1 cellular context compared by ENCODE assay signal in genomic region chr20:38472513-38473352, GRCh38.
TF ChIP-seq lines count a peak whose summit lies in the region.

Gene RALGAPB (plus strand): TSS chr20:38472843. CDS start chr20:38488433, 15,590 bp downstream.

TF ChIP-seq in HepG2, 621 proteins besides CTCF, POLR2A, EP300 and RAD21 (continued from another document and continues in another):
- TF ChIP-seq ONECUT2 (CRISPR knock-in tag; IDR thresholded peaks at IDR 0.05): peak; percentile 33; the same call in 1 of the 2 replicates
- TF ChIP-seq KAT8 (CRISPR knock-in tag; IDR thresholded peaks at IDR 0.05): peak; percentile 97
- no peak for TF ChIP-seq PRPF4 (IDR thresholded peaks at IDR 0.05; ENCODE audit: low read depth, low read length, poor library complexity, severe bottlenecking)
- TF ChIP-seq CENPT (CRISPR knock-in tag; IDR thresholded peaks at IDR 0.05; ENCODE audit: low read depth): peak; percentile 17; the same call in 1 of the 2 replicates
- TF ChIP-seq KDM6A (CRISPR knock-in tag; IDR thresholded peaks at IDR 0.05; ENCODE audit: low read depth): no peak
- TF ChIP-seq SP140L (CRISPR knock-in tag; IDR thresholded peaks at IDR 0.05; ENCODE audit: borderline replicate concordance): peak; percentile 92; the same call in 1 of the 2 replicates
- no peak for TF ChIP-seq ATRX (CRISPR knock-in tag; IDR thresholded peaks at IDR 0.05; ENCODE audit: borderline replicate concordance)
- TF ChIP-seq TEAD3 (CRISPR knock-in tag; optimal IDR thresholded peaks at IDR 0.05; ENCODE audit: borderline replicate concordance): peak; percentile 98
- peak; percentile 73; the same call in 1 of the 2 replicates for TF ChIP-seq MAZ (IDR thresholded peaks at IDR 0.05; ENCODE audit: borderline replicate concordance, low read depth, low read length)
- TF ChIP-seq MAZ (CRISPR knock-in tag; IDR thresholded peaks at IDR 0.05; ENCODE audit: low read depth): peak; percentile 99
- no peak for TF ChIP-seq FOXM1 (CRISPR knock-in tag; IDR thresholded peaks at IDR 0.05)
- TF ChIP-seq ZNF180 (CRISPR knock-in tag; IDR thresholded peaks at IDR 0.05; ENCODE audit: borderline replicate concordance, low read depth): 0 out of 2 replicates have a peak, but pooled peaks have one; percentile 8
- no peak for TF ChIP-seq CENPX (CRISPR knock-in tag; IDR thresholded peaks at IDR 0.05)
- peak; percentile 88; the same call in 1 of the 2 replicates for TF ChIP-seq ETV6 (CRISPR knock-in tag; conservative IDR thresholded peaks at IDR 0.05)
- TF ChIP-seq IRF9 (CRISPR knock-in tag; IDR thresholded peaks at IDR 0.05; ENCODE audit: borderline replicate concordance): peak; percentile 89; the same call in 1 of the 2 replicates
- TF ChIP-seq ZBTB7A (CRISPR knock-in tag; IDR thresholded peaks at IDR 0.05): no peak
- TF ChIP-seq ZNF83 (CRISPR knock-in tag; IDR thresholded peaks at IDR 0.05; ENCODE audit: borderline replicate concordance): no peak
- TF ChIP-seq, protein P1, sequence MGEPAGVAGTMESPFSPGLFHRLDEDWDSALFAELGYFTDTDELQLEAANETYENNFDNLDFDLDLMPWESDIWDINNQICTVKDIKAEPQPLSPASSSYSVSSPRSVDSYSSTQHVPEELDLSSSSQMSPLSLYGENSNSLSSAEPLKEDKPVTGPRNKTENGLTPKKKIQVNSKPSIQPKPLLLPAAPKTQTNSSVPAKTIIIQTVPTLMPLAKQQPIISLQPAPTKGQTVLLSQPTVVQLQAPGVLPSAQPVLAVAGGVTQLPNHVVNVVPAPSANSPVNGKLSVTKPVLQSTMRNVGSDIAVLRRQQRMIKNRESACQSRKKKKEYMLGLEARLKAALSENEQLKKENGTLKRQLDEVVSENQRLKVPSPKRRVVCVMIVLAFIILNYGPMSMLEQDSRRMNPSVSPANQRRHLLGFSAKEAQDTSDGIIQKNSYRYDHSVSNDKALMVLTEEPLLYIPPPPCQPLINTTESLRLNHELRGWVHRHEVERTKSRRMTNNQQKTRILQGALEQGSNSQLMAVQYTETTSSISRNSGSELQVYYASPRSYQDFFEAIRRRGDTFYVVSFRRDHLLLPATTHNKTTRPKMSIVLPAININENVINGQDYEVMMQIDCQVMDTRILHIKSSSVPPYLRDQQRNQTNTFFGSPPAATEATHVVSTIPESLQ (CRISPR knock-in tag; conservative IDR thresholded peaks at IDR 0.05): 0 out of 2 replicates have a peak, but pooled peaks have one; percentile 36
- peak; percentile 78; the same call in 1 of the 2 replicates for TF ChIP-seq ELF4 (CRISPR knock-in tag; IDR thresholded peaks at IDR 0.05; ENCODE audit: borderline replicate concordance)
- TF ChIP-seq PRMT3 (CRISPR knock-in tag; IDR thresholded peaks at IDR 0.05; ENCODE audit: borderline replicate concordance, low read depth): no peak
- TF ChIP-seq ZNF569 (CRISPR knock-in tag; IDR thresholded peaks at IDR 0.05; ENCODE audit: borderline replicate concordance): no peak
- peak; percentile 91 for TF ChIP-seq PHF20 (CRISPR knock-in tag; IDR thresholded peaks at IDR 0.05)
- no peak for TF ChIP-seq HNF4G (IDR thresholded peaks at IDR 0.05; ENCODE audit: borderline replicate concordance, low read depth, low read length)
- peak; percentile 31; the same call in 1 of the 2 replicates for TF ChIP-seq HNF4G (CRISPR knock-in tag; IDR thresholded peaks at IDR 0.05; ENCODE audit: borderline replicate concordance, low read depth)
- no peak for TF ChIP-seq TEAD2 (CRISPR knock-in tag; IDR thresholded peaks at IDR 0.05)
- TF ChIP-seq ZNF274 (CRISPR knock-in tag; IDR thresholded peaks at IDR 0.05): 0 out of 2 replicates have a peak, but pooled peaks have one; percentile 51
- TF ChIP-seq ZFP62 (CRISPR knock-in tag; IDR thresholded peaks at IDR 0.05): no peak
- TF ChIP-seq, protein P2, sequence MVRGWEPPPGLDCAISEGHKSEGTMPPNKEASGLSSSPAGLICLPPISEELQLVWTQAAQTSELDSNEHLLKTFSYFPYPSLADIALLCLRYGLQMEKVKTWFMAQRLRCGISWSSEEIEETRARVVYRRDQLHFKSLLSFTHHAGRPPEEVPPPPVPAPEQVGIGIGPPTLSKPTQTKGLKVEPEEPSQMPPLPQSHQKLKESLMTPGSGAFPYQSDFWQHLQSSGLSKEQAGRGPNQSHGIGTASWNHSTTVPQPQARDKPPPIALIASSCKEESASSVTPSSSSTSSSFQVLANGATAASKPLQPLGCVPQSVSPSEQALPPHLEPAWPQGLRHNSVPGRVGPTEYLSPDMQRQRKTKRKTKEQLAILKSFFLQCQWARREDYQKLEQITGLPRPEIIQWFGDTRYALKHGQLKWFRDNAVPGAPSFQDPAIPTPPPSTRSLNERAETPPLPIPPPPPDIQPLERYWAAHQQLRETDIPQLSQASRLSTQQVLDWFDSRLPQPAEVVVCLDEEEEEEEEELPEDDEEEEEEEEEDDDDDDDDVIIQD (CRISPR knock-in tag; IDR thresholded peaks at IDR 0.05; ENCODE audit: low read depth): peak; percentile 65
- TF ChIP-seq DNMT3B (CRISPR knock-in tag; conservative IDR thresholded peaks at IDR 0.05): no peak
- peak; percentile 68 for TF ChIP-seq STAG1 (CRISPR knock-in tag; IDR thresholded peaks at IDR 0.05)
- TF ChIP-seq ZNF629 (CRISPR knock-in tag; conservative IDR thresholded peaks at IDR 0.05): peak; percentile 48; the same call in 1 of the 2 replicates
- TF ChIP-seq IRX3 (CRISPR knock-in tag; IDR thresholded peaks at IDR 0.05; ENCODE audit: borderline replicate concordance, low read depth): no peak
- no peak for TF ChIP-seq U2AF2 (IDR thresholded peaks at IDR 0.05; ENCODE audit: low read depth, low read length)
- peak; percentile 42; the same call in 1 of the 2 replicates for TF ChIP-seq SIN3A (IDR thresholded peaks at IDR 0.05; ENCODE audit: borderline replicate concordance, low read depth, low read length)
- TF ChIP-seq, protein P3, sequence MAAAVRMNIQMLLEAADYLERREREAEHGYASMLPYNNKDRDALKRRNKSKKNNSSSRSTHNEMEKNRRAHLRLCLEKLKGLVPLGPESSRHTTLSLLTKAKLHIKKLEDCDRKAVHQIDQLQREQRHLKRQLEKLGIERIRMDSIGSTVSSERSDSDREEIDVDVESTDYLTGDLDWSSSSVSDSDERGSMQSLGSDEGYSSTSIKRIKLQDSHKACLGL (CRISPR knock-in tag; IDR thresholded peaks at IDR 0.05): no peak; the same call in 1 of the 2 replicates
- no peak for TF ChIP-seq SCMH1 (CRISPR knock-in tag; IDR thresholded peaks at IDR 0.05; ENCODE audit: borderline replicate concordance)
- no peak for TF ChIP-seq SOX13 (IDR thresholded peaks at IDR 0.05)
- peak in 1 of 2 experiments; percentile 25; a peak in 2 of 4 replicates for TF ChIP-seq SOX13 (CRISPR knock-in tag; conservative IDR thresholded peaks at IDR 0.05 in 1 of 2, IDR thresholded peaks at IDR 0.05 in 1 of 2)
- TF ChIP-seq SMARCE1 (IDR thresholded peaks at IDR 0.05; ENCODE audit: borderline replicate concordance): no peak
- TF ChIP-seq ZBTB7B (CRISPR knock-in tag; IDR thresholded peaks at IDR 0.05): no peak
- TF ChIP-seq TIGD3 (CRISPR knock-in tag; IDR thresholded peaks at IDR 0.05; ENCODE audit: borderline replicate concordance): no peak
- TF ChIP-seq JUN (CRISPR knock-in tag; IDR thresholded peaks at IDR 0.05): no peak
- TF ChIP-seq ZNF550 (CRISPR knock-in tag; IDR thresholded peaks at IDR 0.05; ENCODE audit: borderline replicate concordance): no peak
- no peak; the same call in 1 of the 2 replicates for TF ChIP-seq ZNF761 (CRISPR knock-in tag; conservative IDR thresholded peaks at IDR 0.05)
- TF ChIP-seq DNMT1 (CRISPR knock-in tag; IDR thresholded peaks at IDR 0.05): no peak
- no peak for TF ChIP-seq MIER2 (CRISPR knock-in tag; IDR thresholded peaks at IDR 0.05)
- no peak for TF ChIP-seq MATR3 (CRISPR knock-in tag; IDR thresholded peaks at IDR 0.05)
- TF ChIP-seq PPARG (CRISPR knock-in tag; conservative IDR thresholded peaks at IDR 0.05): peak; percentile 55
- TF ChIP-seq SALL2 (CRISPR knock-in tag; IDR thresholded peaks at IDR 0.05): peak; percentile 99
- no peak; the same call in 1 of the 2 replicates for TF ChIP-seq ZNF790 (CRISPR knock-in tag; IDR thresholded peaks at IDR 0.05; ENCODE audit: borderline replicate concordance)
- TF ChIP-seq, protein P4, sequence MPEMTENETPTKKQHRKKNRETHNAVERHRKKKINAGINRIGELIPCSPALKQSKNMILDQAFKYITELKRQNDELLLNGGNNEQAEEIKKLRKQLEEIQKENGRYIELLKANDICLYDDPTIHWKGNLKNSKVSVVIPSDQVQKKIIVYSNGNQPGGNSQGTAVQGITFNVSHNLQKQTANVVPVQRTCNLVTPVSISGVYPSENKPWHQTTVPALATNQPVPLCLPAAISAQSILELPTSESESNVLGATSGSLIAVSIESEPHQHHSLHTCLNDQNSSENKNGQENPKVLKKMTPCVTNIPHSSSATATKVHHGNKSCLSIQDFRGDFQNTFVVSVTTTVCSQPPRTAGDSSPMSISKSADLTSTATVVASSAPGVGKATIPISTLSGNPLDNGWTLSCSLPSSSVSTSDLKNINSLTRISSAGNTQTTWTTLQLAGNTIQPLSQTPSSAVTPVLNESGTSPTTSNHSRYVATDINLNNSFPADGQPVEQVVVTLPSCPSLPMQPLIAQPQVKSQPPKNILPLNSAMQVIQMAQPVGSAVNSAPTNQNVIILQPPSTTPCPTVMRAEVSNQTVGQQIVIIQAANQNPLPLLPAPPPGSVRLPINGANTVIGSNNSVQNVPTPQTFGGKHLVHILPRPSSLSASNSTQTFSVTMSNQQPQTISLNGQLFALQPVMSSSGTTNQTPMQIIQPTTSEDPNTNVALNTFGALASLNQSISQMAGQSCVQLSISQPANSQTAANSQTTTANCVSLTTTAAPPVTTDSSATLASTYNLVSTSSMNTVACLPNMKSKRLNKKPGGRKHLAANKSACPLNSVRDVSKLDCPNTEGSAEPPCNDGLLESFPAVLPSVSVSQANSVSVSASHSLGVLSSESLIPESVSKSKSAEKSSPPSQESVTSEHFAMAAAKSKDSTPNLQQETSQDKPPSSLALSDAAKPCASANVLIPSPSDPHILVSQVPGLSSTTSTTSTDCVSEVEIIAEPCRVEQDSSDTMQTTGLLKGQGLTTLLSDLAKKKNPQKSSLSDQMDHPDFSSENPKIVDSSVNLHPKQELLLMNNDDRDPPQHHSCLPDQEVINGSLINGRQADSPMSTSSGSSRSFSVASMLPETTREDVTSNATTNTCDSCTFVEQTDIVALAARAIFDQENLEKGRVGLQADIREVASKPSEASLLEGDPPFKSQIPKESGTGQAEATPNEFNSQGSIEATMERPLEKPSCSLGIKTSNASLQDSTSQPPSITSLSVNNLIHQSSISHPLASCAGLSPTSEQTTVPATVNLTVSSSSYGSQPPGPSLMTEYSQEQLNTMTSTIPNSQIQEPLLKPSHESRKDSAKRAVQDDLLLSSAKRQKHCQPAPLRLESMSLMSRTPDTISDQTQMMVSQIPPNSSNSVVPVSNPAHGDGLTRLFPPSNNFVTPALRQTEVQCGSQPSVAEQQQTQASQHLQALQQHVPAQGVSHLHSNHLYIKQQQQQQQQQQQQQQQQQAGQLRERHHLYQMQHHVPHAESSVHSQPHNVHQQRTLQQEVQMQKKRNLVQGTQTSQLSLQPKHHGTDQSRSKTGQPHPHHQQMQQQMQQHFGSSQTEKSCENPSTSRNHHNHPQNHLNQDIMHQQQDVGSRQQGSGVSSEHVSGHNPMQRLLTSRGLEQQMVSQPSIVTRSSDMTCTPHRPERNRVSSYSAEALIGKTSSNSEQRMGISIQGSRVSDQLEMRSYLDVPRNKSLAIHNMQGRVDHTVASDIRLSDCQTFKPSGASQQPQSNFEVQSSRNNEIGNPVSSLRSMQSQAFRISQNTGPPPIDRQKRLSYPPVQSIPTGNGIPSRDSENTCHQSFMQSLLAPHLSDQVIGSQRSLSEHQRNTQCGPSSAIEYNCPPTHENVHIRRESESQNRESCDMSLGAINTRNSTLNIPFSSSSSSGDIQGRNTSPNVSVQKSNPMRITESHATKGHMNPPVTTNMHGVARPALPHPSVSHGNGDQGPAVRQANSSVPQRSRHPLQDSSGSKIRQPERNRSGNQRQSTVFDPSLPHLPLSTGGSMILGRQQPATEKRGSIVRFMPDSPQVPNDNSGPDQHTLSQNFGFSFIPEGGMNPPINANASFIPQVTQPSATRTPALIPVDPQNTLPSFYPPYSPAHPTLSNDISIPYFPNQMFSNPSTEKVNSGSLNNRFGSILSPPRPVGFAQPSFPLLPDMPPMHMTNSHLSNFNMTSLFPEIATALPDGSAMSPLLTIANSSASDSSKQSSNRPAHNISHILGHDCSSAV (CRISPR knock-in tag; IDR thresholded peaks at IDR 0.05; ENCODE audit: borderline replicate concordance): peak; percentile 59; the same call in 1 of the 2 replicates
- peak; percentile 92 for TF ChIP-seq E2F1 (CRISPR knock-in tag; IDR thresholded peaks at IDR 0.05)
- TF ChIP-seq, protein P5, sequence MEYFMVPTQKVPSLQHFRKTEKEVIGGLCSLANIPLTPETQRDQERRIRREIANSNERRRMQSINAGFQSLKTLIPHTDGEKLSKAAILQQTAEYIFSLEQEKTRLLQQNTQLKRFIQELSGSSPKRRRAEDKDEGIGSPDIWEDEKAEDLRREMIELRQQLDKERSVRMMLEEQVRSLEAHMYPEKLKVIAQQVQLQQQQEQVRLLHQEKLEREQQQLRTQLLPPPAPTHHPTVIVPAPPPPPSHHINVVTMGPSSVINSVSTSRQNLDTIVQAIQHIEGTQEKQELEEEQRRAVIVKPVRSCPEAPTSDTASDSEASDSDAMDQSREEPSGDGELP (IDR thresholded peaks at IDR 0.05; ENCODE audit: borderline replicate concordance, low read depth): peak; percentile 83; the same call in 1 of the 2 replicates
- no peak for TF ChIP-seq ZSCAN30 (CRISPR knock-in tag; IDR thresholded peaks at IDR 0.05)
- peak; percentile 73 for TF ChIP-seq RXRB (CRISPR knock-in tag; IDR thresholded peaks at IDR 0.05; ENCODE audit: borderline replicate concordance)
